In the genomic region with DNA sequence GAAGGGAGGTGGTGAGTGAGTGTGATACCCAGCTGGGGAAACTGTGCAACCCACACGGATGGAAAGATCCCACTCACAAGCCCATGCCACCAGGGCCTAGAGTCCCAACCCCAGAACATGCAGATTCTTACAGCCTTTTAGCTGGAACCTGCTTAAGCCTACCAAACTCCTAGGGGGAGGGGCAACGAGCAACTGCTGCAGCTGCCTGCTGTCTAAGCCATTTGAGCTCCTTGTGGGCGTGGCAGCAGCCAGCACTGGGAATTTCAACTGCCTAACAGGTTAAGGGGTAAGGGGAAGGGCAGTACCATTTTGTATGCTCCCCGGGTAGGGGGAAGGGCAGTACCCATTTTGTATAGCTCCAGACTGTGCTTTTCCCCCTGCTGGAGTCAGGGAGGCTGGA, we compare ENCODE assay signal across 14 cellular contexts.
A peak's percentile ranks its signal among the peaks of the same experiment; 100 is the strongest.
DNase-seq lines count a peak whose midpoint lies in the region; ATAC-seq and TF ChIP-seq lines count a peak whose summit lies in the region.
"Had no signal": no experiment of that assay in that cellular context is flagged by ENCODE, and none has a peak within 500 bp of the region (broad histone marks: within the 10 kb centered on the region; RNA-seq: fewer than 3 reads in every experiment).

No MANE protein-coding gene starts in this region.

- H3K36me3 Mint-ChIP-seq in WTC11 (peaks cover 24% of the 10 kb centered on the region), neural progenitor cell (no peaks in the 10 kb centered on the region)
- H3K36me3 Mint-ChIP-seq: CD8-positive, alpha-beta T cell had no signal

- H3K4me1 ChIP-seq in neural progenitor cell = peaks cover 3% of the 10 kb centered on the region

- H3K4me3 Mint-ChIP-seq in WTC11 (no peak overlapping the region), neural progenitor cell (no peak overlapping the region)
- H3K4me3 Mint-ChIP-seq: CD8-positive, alpha-beta T cell had no signal

- H3K4me1 Mint-ChIP-seq in WTC11 = peaks cover 5% of the 10 kb centered on the region
- H3K4me1 Mint-ChIP-seq in neural progenitor cell = no peaks in the 10 kb centered on the region

- no peak overlapping the region for H3K27ac ChIP-seq in neural progenitor cell

- peak; percentile 94 for ATAC-seq in WTC11
- ATAC-seq: CD8-positive, alpha-beta T cell; HCT116 had no signal

- H3K36me3 ChIP-seq in neural progenitor cell = no peaks in the 10 kb centered on the region

- H3K9me3 Mint-ChIP-seq in WTC11 (peaks cover 49% of the 10 kb centered on the region), neural progenitor cell (peaks cover 22% of the 10 kb centered on the region)

- no peaks in the 10 kb centered on the region for H3F3A ChIP-seq in neural progenitor cell (ENCODE audit: low read depth)

- TF ChIP-seq CTCF in WTC11 (IDR thresholded peaks at IDR 0.05) (no peak), neural progenitor cell (IDR thresholded peaks at IDR 0.05) (no peak)

- peak overlapping the region; percentile 87 for H2AFZ ChIP-seq in neural progenitor cell (replicated peaks)

- H3K9ac ChIP-seq in neural progenitor cell = no peak overlapping the region

- no peak overlapping the region for H3K4me2 ChIP-seq in neural progenitor cell

- POLR2A ChIA-PET in WTC11 (lab: Charles Lee) = no interaction called here

- DNase-seq in H4 (ENCODE audit: low spot score) = peak; percentile 3
- DNase-seq in NCI-H82 treated with DMSO at 0.1 percent for 48 hours (lab: John Stamatoyannopoulos, UW; ENCODE audit: unreplicated experiment) = peak; percentile 49
- DNase-seq in WTC11 (ENCODE audit: low spot score) = peak; percentile 58
- DNase-seq in neural progenitor cell (ENCODE audit: low spot score) = peak; percentile 79
- DNase-seq in activated naive CD4-positive, alpha-beta T cell treated with Interleukin-2 at 50 U/mL for 16 hours = no peak
- DNase-seq in GOT3 (lab: John Stamatoyannopoulos, UW) = no peak
- no peak for DNase-seq in NCI-H1092 (lab: John Stamatoyannopoulos, UW)
- DNase-seq: CD8-positive, alpha-beta T cell; IMR-90; NCI-H1436; NCI-H2029 treated with DMSO at 0.1 percent for 48 hours; NCI-H226; NCI-H774 had no signal

- no peaks in the 10 kb centered on the region for H4K20me1 ChIP-seq in neural progenitor cell (ENCODE audit: low read depth)

- no peaks in the 10 kb centered on the region for H3K9me3 ChIP-seq in neural progenitor cell (ENCODE audit: low read depth)

- no peak overlapping the region for H3K4me3 ChIP-seq in neural progenitor cell

- CTCF ChIA-PET in WTC11 (lab: Charles Lee) = no interaction called here

- H3K27ac Mint-ChIP-seq in WTC11 (no peak overlapping the region), neural progenitor cell (no peak overlapping the region)
- H3K27ac Mint-ChIP-seq: CD8-positive, alpha-beta T cell had no signal

- no peaks in the 10 kb centered on the region for H3K79me2 ChIP-seq in neural progenitor cell (ENCODE audit: low read depth)

- no peaks in the 10 kb centered on the region for H3K27me3 ChIP-seq in neural progenitor cell

- H3K27me3 Mint-ChIP-seq in WTC11 (ENCODE audit: low read depth) (peaks cover 5% of the 10 kb centered on the region), neural progenitor cell (ENCODE audit: insufficient read depth, low read depth) (no peaks in the 10 kb centered on the region)

TF ChIP-seq in WTC11, 78 proteins besides CTCF, POLR2A, EP300 and RAD21:
- no peak for TF ChIP-seq NFE2L1 (CRISPR knock-in tag; IDR thresholded peaks at IDR 0.05)
- TF ChIP-seq JUN (CRISPR knock-in tag; IDR thresholded peaks at IDR 0.05) = no peak
- no peak for TF ChIP-seq ZNF396 (CRISPR knock-in tag; IDR thresholded peaks at IDR 0.05; ENCODE audit: borderline replicate concordance)
- no peak for TF ChIP-seq FOXJ3 (CRISPR knock-in tag; IDR thresholded peaks at IDR 0.05; ENCODE audit: borderline replicate concordance)
- TF ChIP-seq, protein P1, sequence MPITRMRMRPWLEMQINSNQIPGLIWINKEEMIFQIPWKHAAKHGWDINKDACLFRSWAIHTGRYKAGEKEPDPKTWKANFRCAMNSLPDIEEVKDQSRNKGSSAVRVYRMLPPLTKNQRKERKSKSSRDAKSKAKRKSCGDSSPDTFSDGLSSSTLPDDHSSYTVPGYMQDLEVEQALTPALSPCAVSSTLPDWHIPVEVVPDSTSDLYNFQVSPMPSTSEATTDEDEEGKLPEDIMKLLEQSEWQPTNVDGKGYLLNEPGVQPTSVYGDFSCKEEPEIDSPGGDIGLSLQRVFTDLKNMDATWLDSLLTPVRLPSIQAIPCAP (CRISPR knock-in tag; IDR thresholded peaks at IDR 0.05) = no peak
- TF ChIP-seq OVOL2 (CRISPR knock-in tag; IDR thresholded peaks at IDR 0.05; ENCODE audit: borderline replicate concordance) = no peak
- no peak for TF ChIP-seq SP1 (CRISPR knock-in tag; conservative IDR thresholded peaks at IDR 0.05)
- no peak for TF ChIP-seq ZNF317 (CRISPR knock-in tag; IDR thresholded peaks at IDR 0.05; ENCODE audit: borderline replicate concordance, low read depth)
- TF ChIP-seq CREB1 (CRISPR knock-in tag; IDR thresholded peaks at IDR 0.05) = no peak
- TF ChIP-seq, protein P2, sequence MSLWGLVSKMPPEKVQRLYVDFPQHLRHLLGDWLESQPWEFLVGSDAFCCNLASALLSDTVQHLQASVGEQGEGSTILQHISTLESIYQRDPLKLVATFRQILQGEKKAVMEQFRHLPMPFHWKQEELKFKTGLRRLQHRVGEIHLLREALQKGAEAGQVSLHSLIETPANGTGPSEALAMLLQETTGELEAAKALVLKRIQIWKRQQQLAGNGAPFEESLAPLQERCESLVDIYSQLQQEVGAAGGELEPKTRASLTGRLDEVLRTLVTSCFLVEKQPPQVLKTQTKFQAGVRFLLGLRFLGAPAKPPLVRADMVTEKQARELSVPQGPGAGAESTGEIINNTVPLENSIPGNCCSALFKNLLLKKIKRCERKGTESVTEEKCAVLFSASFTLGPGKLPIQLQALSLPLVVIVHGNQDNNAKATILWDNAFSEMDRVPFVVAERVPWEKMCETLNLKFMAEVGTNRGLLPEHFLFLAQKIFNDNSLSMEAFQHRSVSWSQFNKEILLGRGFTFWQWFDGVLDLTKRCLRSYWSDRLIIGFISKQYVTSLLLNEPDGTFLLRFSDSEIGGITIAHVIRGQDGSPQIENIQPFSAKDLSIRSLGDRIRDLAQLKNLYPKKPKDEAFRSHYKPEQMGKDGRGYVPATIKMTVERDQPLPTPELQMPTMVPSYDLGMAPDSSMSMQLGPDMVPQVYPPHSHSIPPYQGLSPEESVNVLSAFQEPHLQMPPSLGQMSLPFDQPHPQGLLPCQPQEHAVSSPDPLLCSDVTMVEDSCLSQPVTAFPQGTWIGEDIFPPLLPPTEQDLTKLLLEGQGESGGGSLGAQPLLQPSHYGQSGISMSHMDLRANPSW (CRISPR knock-in tag; conservative IDR thresholded peaks at IDR 0.05; ENCODE audit: low read depth) = no peak
- TF ChIP-seq, protein P3, sequence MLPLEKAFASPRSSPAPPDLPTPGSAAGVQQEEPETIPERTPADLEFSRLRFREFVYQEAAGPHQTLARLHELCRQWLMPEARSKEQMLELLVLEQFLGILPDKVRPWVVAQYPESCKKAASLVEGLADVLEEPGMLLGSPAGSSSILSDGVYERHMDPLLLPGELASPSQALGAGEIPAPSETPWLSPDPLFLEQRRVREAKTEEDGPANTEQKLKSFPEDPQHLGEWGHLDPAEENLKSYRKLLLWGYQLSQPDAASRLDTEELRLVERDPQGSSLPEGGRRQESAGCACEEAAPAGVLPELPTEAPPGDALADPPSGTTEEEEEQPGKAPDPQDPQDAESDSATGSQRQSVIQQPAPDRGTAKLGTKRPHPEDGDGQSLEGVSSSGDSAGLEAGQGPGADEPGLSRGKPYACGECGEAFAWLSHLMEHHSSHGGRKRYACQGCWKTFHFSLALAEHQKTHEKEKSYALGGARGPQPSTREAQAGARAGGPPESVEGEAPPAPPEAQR (CRISPR knock-in tag; IDR thresholded peaks at IDR 0.05) = no peak

Comparison
In these comparisons a context has a peak if more than half of its experiments do, and no peak if none do; other contexts are left out.
1. DNase-seq: peak in H4 (single experiment), NCI-H82 treated with DMSO at 0.1 percent for 48 hours (single experiment), WTC11 (single experiment) and neural progenitor cell (single experiment); none in activated naive CD4-positive, alpha-beta T cell treated with Interleukin-2 at 50 U/mL for 16 hours (single experiment), GOT3 (single experiment) and NCI-H1092 (single experiment).